Comparison of ENCODE assay signal across 11 cellular contexts in the genomic region with DNA sequence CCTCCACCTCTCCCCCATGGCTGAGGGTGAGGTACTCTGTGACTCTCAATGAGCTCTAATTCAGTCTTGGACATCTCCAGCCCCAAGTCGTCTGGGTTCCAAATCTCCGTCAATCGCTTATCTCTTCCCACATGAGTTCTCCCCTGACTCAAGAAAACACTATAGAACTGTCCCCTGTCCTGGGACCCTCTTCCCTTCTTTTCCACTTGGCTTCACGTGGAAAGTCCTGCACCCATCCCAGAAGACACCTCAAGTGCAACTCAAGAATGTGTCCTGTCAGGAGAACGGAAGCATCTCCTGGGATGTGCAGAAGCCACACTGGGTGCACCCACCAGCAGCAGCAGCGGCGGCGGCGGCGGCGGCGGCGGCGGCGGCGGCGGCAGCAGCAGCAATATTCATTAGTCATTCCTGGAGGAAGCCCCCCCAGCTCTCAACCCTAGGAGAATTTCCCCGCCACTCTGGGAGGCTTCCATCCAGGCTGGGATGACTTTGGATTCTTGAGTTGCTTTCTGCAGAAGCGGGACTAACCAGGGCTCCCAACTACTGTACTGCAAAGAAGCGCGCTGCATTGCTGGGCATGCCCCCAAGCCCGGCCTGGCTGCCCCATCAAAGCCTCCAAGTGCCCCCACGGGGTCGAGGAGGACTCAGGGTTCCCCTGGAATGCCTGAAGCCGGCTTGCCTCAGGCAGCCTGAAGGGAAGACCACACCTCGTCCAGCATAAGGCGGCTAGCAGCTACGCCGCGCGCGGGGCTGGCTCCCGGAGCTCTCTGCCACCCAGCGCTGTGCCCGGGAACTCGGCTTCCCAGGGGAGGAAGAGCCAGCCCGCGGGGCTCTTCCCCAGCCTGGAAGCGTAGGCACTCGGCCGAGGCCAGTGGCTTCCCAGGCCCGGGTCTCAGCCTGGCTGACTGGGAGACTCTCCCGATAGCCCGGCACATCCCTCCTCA. TPM values are rescaled to one million over a fixed set of nuclear protein-coding genes. Genes with fewer than 3 reads are reported as not detected.
DNase-seq lines count a peak whose midpoint lies in the region; ATAC-seq and TF ChIP-seq lines count a peak whose summit lies in the region.
"Had no signal": no experiment of that assay in that cellular context is flagged by ENCODE, and none has a peak within 500 bp of the region (broad histone marks: within the 10 kb centered on the region; RNA-seq: fewer than 3 reads in every experiment).

No MANE protein-coding gene starts in this region.

- H3K9me3 Mint-ChIP-seq in MCF 10A (ENCODE audit: unreplicated experiment) (no peaks in the 10 kb centered on the region), nephron (no peaks in the 10 kb centered on the region)
- H3K9me3 Mint-ChIP-seq: CD4-positive, CD25-positive, alpha-beta regulatory T cell had no signal

- peaks cover 0 to 31% of the 10 kb centered on the region in 2 donors for H3K27me3 ChIP-seq in breast epithelium
- H3K27me3 ChIP-seq in aorta (ENCODE audit: control insufficient read depth in 1 of 2, insufficient read depth in 2 of 2, low read length in 1 of 2), result peaks cover 0 to 3% of the 10 kb centered on the region in 2 donors

- TF ChIP-seq CTCF in breast epithelium (IDR thresholded peaks at IDR 0.05), result no peak
- no peak for TF ChIP-seq CTCF in MCF 10A (IDR thresholded peaks at IDR 0.05; ENCODE audit: unreplicated experiment)
- no peak for TF ChIP-seq CTCF in epithelial cell of proximal tubule (conservative IDR thresholded peaks at IDR 0.05; ENCODE audit: low read depth, low read length)
- TF ChIP-seq CTCF in nephron (IDR thresholded peaks at IDR 0.05; ENCODE audit: unreplicated experiment in 3 of 3), result no peak

- H3K27me3 Mint-ChIP-seq in MCF 10A (ENCODE audit: insufficient read depth, unreplicated experiment), result peaks cover 56% of the 10 kb centered on the region
- H3K27me3 Mint-ChIP-seq in nephron (ENCODE audit: low read depth), result peaks cover 92% of the 10 kb centered on the region

- H3K27ac Mint-ChIP-seq in MCF 10A (ENCODE audit: low read depth, unreplicated experiment) (no peak overlapping the region), nephron (no peak overlapping the region)
- H3K27ac Mint-ChIP-seq: CD4-positive, CD25-positive, alpha-beta regulatory T cell had no signal

- in situ Hi-C loops in ACHN (cut with HindIII; ENCODE audit: low pct_ligation_motif_present, low pct_unique_long_range_greater_than_20kb, low sequenced_read_pairs), result no loop called here

- intact Hi-C loops in breast epithelium (cut with DNase I; ENCODE audit: low total_unique reads) (no loop called here), MCF 10A (cut with micrococcal nuclease) (loop anchor here (5.0 kb wide), 2 partner anchors 112 to 237 kb away; no protein-coding TSS in a partner anchor), aorta (cut with DNase I) (no loop called here)

- H3K4me3 ChIP-seq in breast epithelium, result peak overlapping the region; percentile 33 to 61 (median 54)
- H3K4me3 ChIP-seq in epithelial cell of proximal tubule (ENCODE audit: low read depth, low read length), result peak overlapping the region; percentile 21
- peak overlapping the region in 1 of 2 donors; percentile 67 for H3K4me3 ChIP-seq in aorta (ENCODE audit: low read length in 2 of 2)

- TF ChIP-seq POLR2A in breast epithelium (IDR thresholded peaks at IDR 0.05), result no peak

- H3K4me3 Mint-ChIP-seq in MCF 10A (ENCODE audit: unreplicated experiment), result no peak overlapping the region
- H3K4me3 Mint-ChIP-seq in nephron, result peak overlapping the region; percentile 52 to 66 (median 63)

- ATAC-seq in aorta (ENCODE audit: low FRiP score) (peak; percentile 6), GM21526 (IDR thresholded peaks at IDR 0.05; ENCODE audit: low FRiP score, unreplicated experiment) (no peak), GM18868 (IDR thresholded peaks at IDR 0.05; ENCODE audit: unreplicated experiment) (no peak)

- H3K36me3 Mint-ChIP-seq in MCF 10A (ENCODE audit: insufficient read depth, unreplicated experiment) (no peaks in the 10 kb centered on the region), nephron (ENCODE audit: low read depth) (no peaks in the 10 kb centered on the region)
- H3K36me3 Mint-ChIP-seq: CD4-positive, CD25-positive, alpha-beta regulatory T cell had no signal

- CTCF ChIA-PET in MCF 10A (lab: Yijun Ruan, JAX), result interaction anchor here (1.3 kb wide), 1 partner anchor 16 kb away, joined by 3 read pairs; no protein-coding TSS in a partner anchor

- H3K4me1 ChIP-seq in breast epithelium (no peaks in the 10 kb centered on the region), aorta (ENCODE audit: control insufficient read depth in 1 of 2, insufficient read depth in 2 of 2, low read length in 2 of 2) (no peaks in the 10 kb centered on the region)

- H3K27ac ChIP-seq in breast epithelium (no peak overlapping the region), aorta (ENCODE audit: low read depth in 1 of 2, low read length in 2 of 2) (no peak overlapping the region)
- H3K27ac ChIP-seq: HL-60 had no signal

- no peaks in the 10 kb centered on the region for H3K4me1 Mint-ChIP-seq in MCF 10A (ENCODE audit: insufficient read depth, unreplicated experiment)
- peaks cover 5% of the 10 kb centered on the region for H3K4me1 Mint-ChIP-seq in nephron

- no TSS peak for BruUV-seq in MCF 10A (replicated peaks; lab: Mats Ljungman, UMichigan)

- H3K9me3 ChIP-seq in breast epithelium, result no peaks in the 10 kb centered on the region
- H3K9me3 ChIP-seq in aorta (ENCODE audit: control insufficient read depth, low read length), result no peaks in the 10 kb centered on the region

- POLR2A ChIA-PET in MCF 10A (lab: Yijun Ruan, JAX), result interaction anchor here (0.8 kb wide), 1 partner anchor 857 kb away, joined by 3 read pairs; no protein-coding TSS in a partner anchor

- WGBS in aorta, 2 donors, result 3% methylated on average over 43 to 44 of the region's 44 CpGs

- H3K36me3 ChIP-seq in breast epithelium, result no peaks in the 10 kb centered on the region
- no peaks in the 10 kb centered on the region for H3K36me3 ChIP-seq in aorta (ENCODE audit: control insufficient read depth in 1 of 2, insufficient read depth in 2 of 2, low read length in 1 of 2)

- DNase-seq in breast epithelium (ENCODE audit: low spot score in 2 of 2) (no peak), MCF 10A (ENCODE audit: unreplicated experiment) (no peak), epithelial cell of proximal tubule (ENCODE audit: low read depth) (no peak), aorta (no peak), ACHN (no peak)
- DNase-seq: CD4-positive, CD25-positive, alpha-beta regulatory T cell had no signal

RNA-seq across cellular contexts. Expression of gene CRTAC1, which starts 1.0 kb away (rescaled TPM):
- total RNA-seq in breast epithelium (1 to 10 TPM; 1.6 to 4.7 (median 1.9) TPM), MCF 10A (2022) (not detected in 2 replicates), epithelial cell of proximal tubule (0.06 TPM in 1 of 2 replicates, not detected in the other), aorta (10 to 100 TPM in 1 of 2 donors, 1 to 10 TPM in 1; 7.9 to 53.1 TPM)
- polyA plus RNA-seq in aorta, result 10 to 100 TPM in 1 of 2 donors, 1 to 10 TPM in 1; 2.9 to 19.0 TPM
- total RNA-seq: CD4-positive, CD25-positive, alpha-beta regulatory T cell; fibroblast of lung had no signal
- polyA plus RNA-seq: CD4-positive, CD25-positive, alpha-beta regulatory T cell; fibroblast of lung had no signal
